15 cellular contexts compared by ENCODE assay signal in the genomic region with DNA sequence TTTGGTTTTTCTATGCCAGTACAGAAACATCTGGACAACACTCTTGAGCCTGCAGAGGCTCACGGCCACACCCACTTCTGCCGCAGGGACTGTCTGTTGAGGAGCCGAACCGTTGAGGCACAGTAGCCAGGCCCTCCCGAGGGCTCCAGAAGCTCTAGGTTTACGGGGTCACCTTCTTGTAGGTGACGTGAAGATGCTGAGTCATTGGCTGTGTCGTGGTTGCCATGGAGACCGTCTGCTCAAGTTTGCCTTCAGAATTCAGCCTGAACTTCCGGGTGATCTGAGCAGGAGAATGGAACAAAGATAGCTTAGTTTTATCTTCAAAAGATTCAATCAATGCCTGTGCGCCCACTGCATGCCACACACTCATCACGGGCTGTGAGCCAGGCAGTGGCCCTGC. TPM values are rescaled to one million over a fixed set of nuclear protein-coding genes. Genes with fewer than 3 reads are reported as not detected.
A peak's percentile ranks its signal among the peaks of the same experiment; 100 is the strongest.
DNase-seq lines count a peak whose midpoint lies in the region; ATAC-seq and TF ChIP-seq lines count a peak whose summit lies in the region.
"Had no signal": no experiment of that assay in that cellular context is flagged by ENCODE, and none has a peak within 500 bp of the region (broad histone marks: within the 10 kb centered on the region; RNA-seq: fewer than 3 reads in every experiment).

No MANE protein-coding gene starts in this region.

- no peak overlapping the region for H2BK12ac ChIP-seq in neuronal stem cell (ENCODE audit: low read length)

- H3K36me3 ChIP-seq in HCT116 (ENCODE audit: control insufficient read depth in 1 of 2, insufficient read depth in 2 of 2, low read length in 2 of 2), result peaks cover 5 to 59% of the 10 kb centered on the region in 2 experiments; a peak in 2 of 4 replicates
- peaks cover 14 to 78% of the 10 kb centered on the region in 2 donors for H3K36me3 ChIP-seq in neuronal stem cell (replicated peaks in 1 of 2; ENCODE audit: control insufficient read depth in 2 of 2, insufficient read depth in 2 of 2, low read length in 2 of 2)

- no peak overlapping the region for H3K27ac Mint-ChIP-seq in activated CD8-positive, alpha-beta T cell treated with anti-CD3 and anti-CD28 coated beads, Interleukin-2, amount 10 ng/mL, durations not matched to agents 7 days and 5 days
- H3K27ac Mint-ChIP-seq: CD4-positive, CD25-positive, alpha-beta regulatory T cell; naive thymus-derived CD8-positive, alpha-beta T cell had no signal

- H3K14ac ChIP-seq in neuronal stem cell (ENCODE audit: low read length), result no peak overlapping the region

- no peak overlapping the region for H4K91ac ChIP-seq in neuronal stem cell (ENCODE audit: low read depth, low read length, poor library complexity)

- no peak overlapping the region for H3K4me3 ChIP-seq in HCT116 (replicated peaks in 1 of 2; ENCODE audit: low read depth in 1 of 2, low read length in 2 of 2)
- no peak overlapping the region for H3K4me3 ChIP-seq in fibroblast of mammary gland (ENCODE audit: control insufficient read depth, low read depth, low read length)
- H3K4me3 ChIP-seq in neuronal stem cell (ENCODE audit: low read length in 2 of 2), result no peak overlapping the region
- H3K4me3 ChIP-seq: transverse colon had no signal

- H3K27me3 ChIP-seq in HCT116 (ENCODE audit: insufficient read depth, low read length) (no peaks in the 10 kb centered on the region), neuronal stem cell (ENCODE audit: control insufficient read depth in 3 of 3, insufficient read depth in 3 of 3, low read depth in 1 of 3, low read length in 3 of 3) (no peaks in the 10 kb centered on the region)
- H3K27me3 ChIP-seq: transverse colon had no signal

- DNase-seq in HCT116 (ENCODE audit: low read depth, low spot score) (peak; percentile 16), RWPE1 (ENCODE audit: low spot score) (peak; percentile 17), fibroblast of mammary gland (ENCODE audit: low read depth) (peak; percentile 58), renal cortical epithelial cell (ENCODE audit: low read depth) (peak; percentile 44), neuronal stem cell (ENCODE audit: low spot score) (no peak), NCI-H2081 (lab: John Stamatoyannopoulos, UW) (no peak)
- no peak for DNase-seq in activated CD8-positive, alpha-beta T cell treated with anti-CD3 and anti-CD28 coated beads, Interleukin-2, amount 10 ng/mL, durations not matched to agents 7 days and 5 days
- DNase-seq: CD4-positive, CD25-positive, alpha-beta regulatory T cell; naive thymus-derived CD8-positive, alpha-beta T cell; NCI-H1417; stimulated activated CD4-positive, alpha-beta T cell treated with anti-CD3 and anti-CD28 coated beads, Interleukin-4, amount 100 ng/mL, for 1 hour; SW 1271; transverse colon had no signal

- H3K4me3 Mint-ChIP-seq in activated CD8-positive, alpha-beta T cell treated with anti-CD3 and anti-CD28 coated beads, Interleukin-2, amount 10 ng/mL, durations not matched to agents 7 days and 5 days, result no peak overlapping the region
- H3K4me3 Mint-ChIP-seq: CD4-positive, CD25-positive, alpha-beta regulatory T cell; naive thymus-derived CD8-positive, alpha-beta T cell had no signal

- no peak for TF ChIP-seq RAD21 in HCT116 (IDR thresholded peaks at IDR 0.05; ENCODE audit: low read depth)

- intact Hi-C loops in HCT116 (cut with micrococcal nuclease), result no loop called here

- H3K9me3 ChIP-seq in HCT116 (ENCODE audit: control insufficient read depth in 1 of 2, insufficient read depth in 1 of 2, low read depth in 1 of 2, low read length in 2 of 2), result peaks cover 15 to 29% of the 10 kb centered on the region in 2 experiments; a peak in 2 of 4 replicates
- H3K9me3 ChIP-seq in neuronal stem cell (replicated peaks in 1 of 2; ENCODE audit: control insufficient read depth in 2 of 2, insufficient read depth in 1 of 2, low read depth in 1 of 2, low read length in 2 of 2), result peaks cover 31 to 79% of the 10 kb centered on the region in 2 donors

- H3K27ac ChIP-seq in HCT116 (ENCODE audit: low read depth, low read length), result peak overlapping the region; percentile 15; the same call in 1 of the 2 replicates
- no peak overlapping the region; the same call in 1 of the 2 replicates for H3K27ac ChIP-seq in RWPE1
- no peak overlapping the region for H3K27ac ChIP-seq in neuronal stem cell (replicated peaks; ENCODE audit: low read length)
- H3K27ac ChIP-seq: transverse colon, VCaP had no signal

- CTCF ChIA-PET in HCT116 (lab: Charles Lee), result no interaction called here
- CTCF ChIA-PET in RWPE1 (lab: Yijun Ruan, JAX), result no interaction called here
- CTCF ChIA-PET in activated CD8-positive, alpha-beta T cell treated with anti-CD3 and anti-CD28 coated beads, Interleukin-2, amount 10 ng/mL, durations not matched to agents 7 days and 5 days (lab: Charles Lee), result no interaction called here

- BruUV-seq in HCT116 (replicated peaks; lab: Mats Ljungman, UMichigan), result no TSS peak

- H3K9me3 Mint-ChIP-seq in activated CD8-positive, alpha-beta T cell treated with anti-CD3 and anti-CD28 coated beads, Interleukin-2, amount 10 ng/mL, durations not matched to agents 7 days and 5 days (ENCODE audit: insufficient read depth), result peaks cover 21% of the 10 kb centered on the region

- RAD21 ChIA-PET in HCT116 (lab: Charles Lee; ENCODE audit: low non-redundant PET in 1 of 2, low total read pairs in 2 of 2, uncharacterized antibody in 2 of 2, unreplicated experiment in 2 of 2), result no interaction called here

- no peak overlapping the region for H2AK5ac ChIP-seq in neuronal stem cell (ENCODE audit: low read depth, low read length)

- no peak overlapping the region for H2BK15ac ChIP-seq in neuronal stem cell (ENCODE audit: low read length)

- H3K9me2 ChIP-seq in HCT116 (ENCODE audit: insufficient read depth), result no peaks in the 10 kb centered on the region

- H3K79me1 ChIP-seq in neuronal stem cell (ENCODE audit: low read depth, low read length), result no peaks in the 10 kb centered on the region

- no CpG with 5 or more reads among the region's 12 CpGs for WGBS in neuronal stem cell (ENCODE audit: extremely low coverage in 2 of 2, insufficient read length in 2 of 2, insufficient replicate concordance in 1 of 2), 2 donors

- H4K8ac ChIP-seq in neuronal stem cell (ENCODE audit: low read depth, low read length), result no peak overlapping the region

- H2BK5ac ChIP-seq in neuronal stem cell (ENCODE audit: low read length), result no peak overlapping the region

- no peak overlapping the region for H3K9ac ChIP-seq in HCT116 (ENCODE audit: low read length)
- H3K9ac ChIP-seq in neuronal stem cell (ENCODE audit: low read depth, low read length, poor library complexity), result no peak overlapping the region

- H2BK120ac ChIP-seq in neuronal stem cell (ENCODE audit: low read depth, low read length), result no peak overlapping the region

- no peaks in the 10 kb centered on the region for H3K4me1 Mint-ChIP-seq in activated CD8-positive, alpha-beta T cell treated with anti-CD3 and anti-CD28 coated beads, Interleukin-2, amount 10 ng/mL, durations not matched to agents 7 days and 5 days (ENCODE audit: low read depth)
- H3K4me1 Mint-ChIP-seq: naive thymus-derived CD8-positive, alpha-beta T cell had no signal

- peaks cover 4% of the 10 kb centered on the region; the same call in 1 of the 2 replicates for H3K79me2 ChIP-seq in HCT116 (ENCODE audit: insufficient read depth, low read length)

- H3K4me1 ChIP-seq in HCT116 (ENCODE audit: control insufficient read depth in 1 of 2, insufficient read depth in 2 of 2, low read length in 2 of 2), result peaks cover 0 to 13% of the 10 kb centered on the region in 2 experiments; a peak in 2 of 4 replicates
- H3K4me1 ChIP-seq in neuronal stem cell (ENCODE audit: control insufficient read depth in 2 of 2, insufficient read depth in 1 of 2, low read depth in 1 of 2, low read length in 2 of 2), result no peaks in the 10 kb centered on the region
- H3K4me1 ChIP-seq: transverse colon had no signal

- peak; percentile 53; the same call in 1 of the 2 replicates for ATAC-seq in HCT116
- ATAC-seq in activated CD8-positive, alpha-beta T cell treated with anti-CD3 and anti-CD28 coated beads, Interleukin-2, amount 10 ng/mL, durations not matched to agents 7 days and 5 days, result no peak
- ATAC-seq: naive thymus-derived CD8-positive, alpha-beta T cell had no signal

- TF ChIP-seq POLR2A in HCT116 (IDR thresholded peaks at IDR 0.05; ENCODE audit: borderline replicate concordance, extremely low read depth, insufficient read depth, insufficient read length), result no peak

- no peak overlapping the region for H3K4ac ChIP-seq in neuronal stem cell (ENCODE audit: low read length)

- TF ChIP-seq CTCF in HCT116 (IDR thresholded peaks at IDR 0.05 in 2 of 3, conservative IDR thresholded peaks at IDR 0.05 in 1 of 3; ENCODE audit: borderline replicate concordance in 1 of 3, insufficient read depth in 1 of 3, low read depth in 2 of 3, low read length in 2 of 3) (no peak), RWPE1 (conservative IDR thresholded peaks at IDR 0.05; ENCODE audit: low read depth) (no peak), fibroblast of mammary gland (conservative IDR thresholded peaks at IDR 0.05; ENCODE audit: control insufficient read depth, insufficient read depth, low read depth, low read length) (no peak)

- no peak overlapping the region for H3K18ac ChIP-seq in neuronal stem cell (ENCODE audit: low read length)

- no peak overlapping the region for H3K23ac ChIP-seq in neuronal stem cell (ENCODE audit: low read depth, low read length, poor library complexity)

- no peak overlapping the region for H2AFZ ChIP-seq in HCT116 (ENCODE audit: low read depth, low read length, poor library complexity, severe bottlenecking)
- no peak overlapping the region for H2AFZ ChIP-seq in neuronal stem cell (ENCODE audit: low read length)

- peaks cover 71% of the 10 kb centered on the region for H3K36me3 Mint-ChIP-seq in activated CD8-positive, alpha-beta T cell treated with anti-CD3 and anti-CD28 coated beads, Interleukin-2, amount 10 ng/mL, durations not matched to agents 7 days and 5 days (ENCODE audit: low read depth)

- H4K20me1 ChIP-seq in HCT116 (ENCODE audit: insufficient read depth), result no peaks in the 10 kb centered on the region

- H3K27me3 Mint-ChIP-seq in activated CD8-positive, alpha-beta T cell treated with anti-CD3 and anti-CD28 coated beads, Interleukin-2, amount 10 ng/mL, durations not matched to agents 7 days and 5 days (ENCODE audit: low read depth), result no peaks in the 10 kb centered on the region
- H3K27me3 Mint-ChIP-seq: CD4-positive, CD25-positive, alpha-beta regulatory T cell; naive thymus-derived CD8-positive, alpha-beta T cell had no signal

- H3K4me2 ChIP-seq in HCT116 (ENCODE audit: low read length) (peak overlapping the region; percentile 22), neuronal stem cell (ENCODE audit: insufficient read depth, low read length, poor library complexity, severe bottlenecking) (no peak overlapping the region)

- POLR2A ChIA-PET in HCT116 (lab: Charles Lee), result no interaction called here
- POLR2A ChIA-PET in RWPE1 (lab: Yijun Ruan, JAX; ENCODE audit: low non-redundant PET), result no interaction called here
- POLR2A ChIA-PET in activated CD8-positive, alpha-beta T cell treated with anti-CD3 and anti-CD28 coated beads, Interleukin-2, amount 10 ng/mL, durations not matched to agents 7 days and 5 days (lab: Charles Lee), result no interaction called here

RNA-seq across cellular contexts. Expression of a gene that starts 25.9 kb away (rescaled TPM):
- total RNA-seq in HCT116 (2021; ENCODE audit: unreplicated experiment), result 41.5 TPM
- 22.5 and 24.3 TPM in 2 replicates for polyA plus RNA-seq in HCT116 (2012)
- 57.0 and 61.0 TPM in 2 replicates for total RNA-seq in renal cortical epithelial cell
- polyA plus RNA-seq in neuronal stem cell (2013, experiment 1 of 2), result 5.1 TPM
- polyA plus RNA-seq in neuronal stem cell (2013, experiment 2 of 2), result 4.7 TPM
- total RNA-seq in activated CD8-positive, alpha-beta T cell treated with anti-CD3 and anti-CD28 coated beads, Interleukin-2, amount 10 ng/mL, durations not matched to agents 7 days and 5 days, result not detected
- total RNA-seq: CD4-positive, CD25-positive, alpha-beta regulatory T cell; naive thymus-derived CD8-positive, alpha-beta T cell; OCI-LY7 had no signal
- polyA plus RNA-seq: CD4-positive, CD25-positive, alpha-beta regulatory T cell had no signal

RNA-seq across cellular contexts. Expression of a gene that starts 52.5 kb away (rescaled TPM):
- 71.2 TPM for total RNA-seq in HCT116 (2021; ENCODE audit: unreplicated experiment)
- 99.6 and 107 TPM in 2 replicates for polyA plus RNA-seq in HCT116 (2012)
- total RNA-seq in renal cortical epithelial cell, result 35.1 and 39.2 TPM in 2 replicates
- polyA plus RNA-seq in neuronal stem cell (2013, experiment 1 of 2), result 54.6 TPM
- polyA plus RNA-seq in neuronal stem cell (2013, experiment 2 of 2), result 56.0 TPM
- 10 to 100 TPM; 32.3 to 37.4 TPM for total RNA-seq in activated CD8-positive, alpha-beta T cell treated with anti-CD3 and anti-CD28 coated beads, Interleukin-2, amount 10 ng/mL, durations not matched to agents 7 days and 5 days

RNA-seq across cellular contexts. Expression of a gene that starts 53.0 kb away (rescaled TPM):
- total RNA-seq in HCT116 (2021; ENCODE audit: unreplicated experiment) (87.4 TPM), renal cortical epithelial cell (53.0 and 106 TPM in 2 replicates)
- polyA plus RNA-seq in HCT116 (2012), result 85.0 and 104 TPM in 2 replicates
- polyA plus RNA-seq in neuronal stem cell (2013, experiment 1 of 2), result 64.1 TPM
- polyA plus RNA-seq in neuronal stem cell (2013, experiment 2 of 2), result 62.1 TPM
- total RNA-seq in activated CD8-positive, alpha-beta T cell treated with anti-CD3 and anti-CD28 coated beads, Interleukin-2, amount 10 ng/mL, durations not matched to agents 7 days and 5 days, result 10 to 100 TPM; 81.2 to 94.6 TPM

Comparison
In these comparisons a context has a peak if more than half of its experiments do, and no peak if none do; other contexts are left out.
1. DNase-seq: peak in HCT116 (single experiment), RWPE1 (single experiment), fibroblast of mammary gland (single experiment) and renal cortical epithelial cell (single experiment); none in neuronal stem cell (single experiment), activated CD8-positive, alpha-beta T cell treated with anti-CD3 and anti-CD28 coated beads, Interleukin-2, amount 10 ng/mL, durations not matched to agents 7 days and 5 days (single experiment) and NCI-H2081 (0 of 2).
2. RNA of a gene that starts 25.9 kb away (total RNA-seq): 57.0 to 61.0 TPM in renal cortical epithelial cell and 41.5 TPM in HCT116 (single experiment); not detected in activated CD8-positive, alpha-beta T cell treated with anti-CD3 and anti-CD28 coated beads, Interleukin-2, amount 10 ng/mL, durations not matched to agents 7 days and 5 days; every median in the first group is over 10 times any median in the second.